18 cellular contexts compared by ENCODE assay signal in genomic region chr22:22759371-22759770, GRCh38.
"Had no signal": no experiment of that assay in that cellular context is flagged by ENCODE, and none has a peak within 500 bp of the region (broad histone marks: within the 10 kb centered on the region; RNA-seq: fewer than 3 reads in every experiment).

No MANE protein-coding gene starts in this region.

- H3K36me3 ChIP-seq: adrenal gland, right lobe of liver, spleen, suprapubic skin had no signal

- H3K27ac ChIP-seq: adrenal gland, psoas muscle, right lobe of liver, suprapubic skin had no signal

- DNase-seq: activated B cell treated with CpG ODN at 0.5 μM for 24 hours; activated CD4-positive, alpha-beta T cell treated with anti-CD3 and anti-CD28 coated beads, Interleukin-2, amount 10 ng/mL, durations not matched to agents 7 days and 5 days; activated CD8-positive, alpha-beta memory T cell treated with anti-CD3 and anti-CD28 coated beads, Interleukin-2, amount 10 ng/mL, durations not matched to agents 7 days and 5 days; activated T-cell treated with anti-CD3 and anti-CD28 coated beads, Interleukin-2, amount 50 U/mL, for 48 hours; adrenal gland; dermis blood vessel endothelial cell; endodermal cell; left colon; psoas muscle; right lobe of liver; SK-N-SH; spleen; stimulated activated CD4-positive, alpha-beta T cell treated with anti-CD3 and anti-CD28 coated beads, Interleukin-1b, Interleukin-23, amount 100 ng/mL, for 48 hours; stimulated activated naive B cell treated with anti-CD40 and anti-IgM and Interleukin-4, amounts not matched to agents 10 μg/mL and 1 μg/mL and 100 μg/mL, for 72 hours had no signal

- H3K4me1 ChIP-seq: adrenal gland, psoas muscle, suprapubic skin had no signal

- ATAC-seq: activated CD8-positive, alpha-beta memory T cell treated with anti-CD3 and anti-CD28 coated beads, Interleukin-2, amount 10 ng/mL, durations not matched to agents 7 days and 5 days; esophagus mucosa; left colon; psoas muscle; right lobe of liver had no signal

- H3K27ac Mint-ChIP-seq: activated B cell treated with CpG ODN at 0.5 μM for 24 hours; activated CD4-positive, alpha-beta T cell treated with anti-CD3 and anti-CD28 coated beads, Interleukin-2, amount 10 ng/mL, durations not matched to agents 7 days and 5 days; activated CD8-positive, alpha-beta memory T cell treated with anti-CD3 and anti-CD28 coated beads, Interleukin-2, amount 10 ng/mL, durations not matched to agents 7 days and 5 days; endodermal cell; nephron; stimulated activated naive B cell treated with anti-CD40 and anti-IgM and Interleukin-4, amounts not matched to agents 10 μg/mL and 1 μg/mL and 100 μg/mL, for 72 hours; type B pancreatic cell had no signal

- H3K4me3 ChIP-seq: adrenal gland, psoas muscle, right lobe of liver, suprapubic skin had no signal

- H3K4me3 Mint-ChIP-seq: activated B cell treated with CpG ODN at 0.5 μM for 24 hours; activated CD4-positive, alpha-beta T cell treated with anti-CD3 and anti-CD28 coated beads, Interleukin-2, amount 10 ng/mL, durations not matched to agents 7 days and 5 days; activated CD8-positive, alpha-beta memory T cell treated with anti-CD3 and anti-CD28 coated beads, Interleukin-2, amount 10 ng/mL, durations not matched to agents 7 days and 5 days; endodermal cell; nephron; type B pancreatic cell had no signal

- H3K9me3 Mint-ChIP-seq: activated B cell treated with CpG ODN at 0.5 μM for 24 hours; activated CD4-positive, alpha-beta T cell treated with anti-CD3 and anti-CD28 coated beads, Interleukin-2, amount 10 ng/mL, durations not matched to agents 7 days and 5 days; endodermal cell; nephron; stimulated activated naive B cell treated with anti-CD40 and anti-IgM and Interleukin-4, amounts not matched to agents 10 μg/mL and 1 μg/mL and 100 μg/mL, for 72 hours; type B pancreatic cell had no signal

- H3K36me3 Mint-ChIP-seq: activated CD8-positive, alpha-beta memory T cell treated with anti-CD3 and anti-CD28 coated beads, Interleukin-2, amount 10 ng/mL, durations not matched to agents 7 days and 5 days; stimulated activated naive B cell treated with anti-CD40 and anti-IgM and Interleukin-4, amounts not matched to agents 10 μg/mL and 1 μg/mL and 100 μg/mL, for 72 hours; type B pancreatic cell had no signal

- H3K4me1 Mint-ChIP-seq: endodermal cell, nephron had no signal

- H3K9me3 ChIP-seq: adrenal gland, psoas muscle, right lobe of liver, SK-N-SH, spleen, suprapubic skin had no signal

- H3K27me3 ChIP-seq: adrenal gland, right lobe of liver, spleen, suprapubic skin had no signal

- H3K27me3 Mint-ChIP-seq: activated B cell treated with CpG ODN at 0.5 μM for 24 hours; activated CD4-positive, alpha-beta T cell treated with anti-CD3 and anti-CD28 coated beads, Interleukin-2, amount 10 ng/mL, durations not matched to agents 7 days and 5 days; activated CD8-positive, alpha-beta memory T cell treated with anti-CD3 and anti-CD28 coated beads, Interleukin-2, amount 10 ng/mL, durations not matched to agents 7 days and 5 days had no signal
